In the genomic region with DNA sequence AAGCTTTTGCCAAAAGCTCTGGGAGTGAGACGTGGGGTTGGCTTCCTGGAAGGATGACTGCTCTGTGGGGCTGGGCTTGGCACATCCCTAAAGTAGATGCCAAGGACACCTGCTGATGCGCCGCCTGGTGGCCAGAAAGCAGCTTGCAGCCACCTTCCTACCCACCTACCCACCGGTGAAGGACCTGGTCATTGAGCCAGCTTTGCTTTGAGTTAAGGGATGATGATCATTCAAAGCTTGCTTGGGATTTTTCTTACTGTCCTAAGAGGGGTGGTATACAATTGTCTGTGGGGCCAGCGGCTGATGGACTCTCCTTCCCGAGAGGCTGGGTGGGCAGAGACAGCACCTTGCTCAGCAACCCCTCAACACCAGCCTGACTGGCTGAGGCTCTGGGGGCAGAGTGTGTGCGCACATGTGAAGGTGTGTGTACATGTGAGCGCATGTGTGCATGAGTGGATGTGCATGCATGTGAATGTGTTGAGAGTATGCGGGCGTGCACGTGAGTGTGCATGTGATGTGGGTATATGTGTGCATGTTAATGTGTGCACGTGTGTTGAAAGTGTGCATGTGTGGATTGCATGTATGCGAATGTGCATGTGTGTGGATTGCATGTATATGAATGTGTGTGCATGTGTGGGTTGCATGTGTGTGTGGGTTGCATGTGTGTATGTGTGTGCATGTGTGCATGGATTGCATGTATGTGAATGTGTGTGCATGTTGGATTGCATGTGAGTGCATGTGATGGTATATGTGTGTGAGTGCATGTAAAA, we compare ENCODE assay signal across 8 cellular contexts. TPM values are rescaled to one million over a fixed set of nuclear protein-coding genes. Genes with fewer than 3 reads are reported as not detected.
DNase-seq lines count a peak whose midpoint lies in the region; ATAC-seq, FAIRE-seq and TF ChIP-seq lines count a peak whose summit lies in the region.

No MANE protein-coding gene starts in this region.

- H3K4me3 Mint-ChIP-seq in activated T-cell treated with anti-CD3 and anti-CD28 coated beads, Interleukin-2, amount 50 U/mL, for 24 hours = no peak overlapping the region

- no peak overlapping the region for H3K9ac ChIP-seq in PC-3 (ENCODE audit: low read length)

- H3K9me3 Mint-ChIP-seq in activated T-cell treated with anti-CD3 and anti-CD28 coated beads, Interleukin-2, amount 50 U/mL, for 24 hours = no peaks in the 10 kb centered on the region

- H3K36me3 Mint-ChIP-seq in activated T-cell treated with anti-CD3 and anti-CD28 coated beads, Interleukin-2, amount 50 U/mL, for 24 hours (ENCODE audit: low read depth) = no peaks in the 10 kb centered on the region

- no peaks in the 10 kb centered on the region for H4K20me1 ChIP-seq in PC-3 (ENCODE audit: low read length)

- H3K27ac ChIP-seq in PC-3 (ENCODE audit: low read length) (no peak overlapping the region), pancreas (no peak overlapping the region), upper lobe of left lung (no peak overlapping the region)

- CTCF ChIA-PET in PC-3 (lab: Charles Lee) = interaction anchor here (0.6 to 1.1 kb wide), 7 partner anchors 8 to 56 kb away, joined by 3 to 10 read pairs (median 5); a partner anchor contains a TSS

- H3K4me3 ChIP-seq in PC-3 (ENCODE audit: low read length) (no peak overlapping the region), fibroblast of mammary gland (ENCODE audit: control insufficient read depth, low read depth, low read length) (no peak overlapping the region), pancreas (no peak overlapping the region), upper lobe of left lung (no peak overlapping the region)

- TF ChIP-seq CTCF in PC-3 (conservative IDR thresholded peaks at IDR 0.05; ENCODE audit: low read depth, low read length) = peak; percentile 99
- peak; percentile 86 for TF ChIP-seq CTCF in fibroblast of mammary gland (conservative IDR thresholded peaks at IDR 0.05; ENCODE audit: control insufficient read depth, insufficient read depth, low read depth, low read length)
- TF ChIP-seq CTCF in pancreas (IDR thresholded peaks at IDR 0.05) = peak; percentile 66 to 85 (median 82)
- TF ChIP-seq CTCF in upper lobe of left lung (IDR thresholded peaks at IDR 0.05) = peak; percentile 84 to 93 (median 90)

- no peak for TF ChIP-seq EP300 in upper lobe of left lung (IDR thresholded peaks at IDR 0.05)

- H3F3A ChIP-seq in PC-3 (ENCODE audit: low read length, unreplicated experiment) = no peaks in the 10 kb centered on the region

- DNase-seq in SIG-M5 treated with dmso at 0.1 percent for 504 hours (lab: John Stamatoyannopoulos, UW; ENCODE audit: unreplicated experiment) (peak; percentile 14), SIG-M5 (lab: John Stamatoyannopoulos, UW) (no peak), PC-3 (peak; percentile 95), fibroblast of mammary gland (ENCODE audit: low read depth) (peak; percentile 73), pancreas (peak; percentile 64 to 91 (median 74)), upper lobe of left lung (peak; percentile 82 to 89)
- peak; percentile 79 for DNase-seq in activated T-cell treated with anti-CD3 and anti-CD28 coated beads, Interleukin-2, amount 50 U/mL, for 24 hours

- 44 to 48% methylated on average over 13 of the region's 13 CpGs for whole genome bisulfite sequencing in pancreas, 2 donors
- WGBS in upper lobe of left lung, 2 donors = 60 to 65% methylated on average over 13 of the region's 13 CpGs

- FAIRE-seq in pancreas (lab: Jason Lieb, UNC) = no peak

- peak; percentile 81 for ATAC-seq in PC-3
- ATAC-seq in pancreas = peak; percentile 70 to 82 (median 80)
- ATAC-seq in upper lobe of left lung (ENCODE audit: low FRiP score in 2 of 2) = peak in 1 of 2 donors; percentile 39
- no peak for ATAC-seq in GM18502 (IDR thresholded peaks at IDR 0.05; ENCODE audit: poor library complexity, unreplicated experiment)

- H3K4me2 ChIP-seq in PC-3 (ENCODE audit: low read length) = no peak overlapping the region

- H3K79me2 ChIP-seq in PC-3 (ENCODE audit: low read length) = no peaks in the 10 kb centered on the region

- no TSS peak for BruUV-seq in PC-3 (replicated peaks; lab: Mats Ljungman, UMichigan)

- H2AFZ ChIP-seq in PC-3 (ENCODE audit: low read length) = no peak overlapping the region

- H3K27me3 ChIP-seq in PC-3 (ENCODE audit: low read length) (no peaks in the 10 kb centered on the region), pancreas (no peaks in the 10 kb centered on the region), upper lobe of left lung (no peaks in the 10 kb centered on the region)

- H3K4me1 ChIP-seq in PC-3 (ENCODE audit: insufficient read depth, low read length) (peaks cover 29% of the 10 kb centered on the region), pancreas (no peaks in the 10 kb centered on the region), upper lobe of left lung (peaks cover 0 to 20% (median 10%) of the 10 kb centered on the region in 4 donors)

- no peak overlapping the region for H3K27ac Mint-ChIP-seq in activated T-cell treated with anti-CD3 and anti-CD28 coated beads, Interleukin-2, amount 50 U/mL, for 24 hours

- H3K9me2 ChIP-seq in PC-3 (replicated peaks; ENCODE audit: low read length) = no peaks in the 10 kb centered on the region

- POLR2A ChIA-PET in PC-3 (lab: Charles Lee; ENCODE audit: unreplicated experiment) = interaction anchor here (0.6 kb wide), 1 partner anchor 180 kb away, joined by 3 read pairs; no protein-coding TSS in a partner anchor

- TF ChIP-seq POLR2A in upper lobe of left lung (IDR thresholded peaks at IDR 0.05) = no peak

- peaks cover 18% of the 10 kb centered on the region for H3K27me3 Mint-ChIP-seq in activated T-cell treated with anti-CD3 and anti-CD28 coated beads, Interleukin-2, amount 50 U/mL, for 24 hours

- intact Hi-C loops in PC-3 (cut with micrococcal nuclease) (loop anchor here (1.0 to 2.0 kb wide), 2 partner anchors 23 to 56 kb away; no protein-coding TSS in a partner anchor), pancreas (cut with DNase I) (no loop called here)

- H3K9me3 ChIP-seq in PC-3 (ENCODE audit: low read length) = no peaks in the 10 kb centered on the region
- H3K9me3 ChIP-seq in pancreas = no peaks in the 10 kb centered on the region
- H3K9me3 ChIP-seq in upper lobe of left lung = no peaks in the 10 kb centered on the region

- H3K36me3 ChIP-seq in PC-3 (ENCODE audit: low read depth, low read length) (no peaks in the 10 kb centered on the region), pancreas (no peaks in the 10 kb centered on the region), upper lobe of left lung (peaks cover 0 to 3% (median 1%) of the 10 kb centered on the region in 4 donors)

- peaks cover 8% of the 10 kb centered on the region for H3K4me1 Mint-ChIP-seq in activated T-cell treated with anti-CD3 and anti-CD28 coated beads, Interleukin-2, amount 50 U/mL, for 24 hours (ENCODE audit: low read depth)

RNA-seq across cellular contexts. Expression of a gene that starts 18.6 kb away (rescaled TPM):
- total RNA-seq in PC-3 (2014; rRNA removed) (18.6 and 21.0 TPM in 2 replicates), pancreas (10 to 100 TPM in 2 of 6 donors, 1 to 10 TPM in 4; 5.3 to 17.9 (median 6.7) TPM), upper lobe of left lung (10 to 100 TPM in 4 of 6 donors, 1 to 10 TPM in 2; 9.3 to 30.4 (median 14.1) TPM)
- polyA plus RNA-seq in pancreas = 10 to 100 TPM in 1 of 2 donors, 1 to 10 TPM in 1; 9.4 to 31.2 TPM

RNA-seq across cellular contexts. Expression of a gene that starts 32.0 kb away (rescaled TPM):
- total RNA-seq in PC-3 (2014; rRNA removed) (34.5 and 58.1 TPM in 2 replicates), pancreas (10 to 100 TPM; 13.9 to 42.1 (median 20.2) TPM), upper lobe of left lung (100 to 1,000 TPM in 2 of 6 donors, 10 to 100 TPM in 4; 17.2 to 320 (median 55.9) TPM)
- polyA plus RNA-seq in pancreas = 10 to 100 TPM; 34.3 to 86.5 TPM

RNA-seq across cellular contexts. Expression of a gene that starts 33.0 kb away (rescaled TPM):
- total RNA-seq in PC-3 (2014; rRNA removed) = 191 and 220 TPM in 2 replicates
- total RNA-seq in pancreas = 10 to 100 TPM; 20.7 to 45.0 (median 29.3) TPM
- polyA plus RNA-seq in pancreas = 10 to 100 TPM in 1 of 2 donors, 1 to 10 TPM in 1; 7.4 to 10.7 TPM
- total RNA-seq in upper lobe of left lung = 10 to 100 TPM; 19.5 to 77.8 (median 38.6) TPM
